23 cellular contexts compared by ENCODE assay signal in the genomic region with DNA sequence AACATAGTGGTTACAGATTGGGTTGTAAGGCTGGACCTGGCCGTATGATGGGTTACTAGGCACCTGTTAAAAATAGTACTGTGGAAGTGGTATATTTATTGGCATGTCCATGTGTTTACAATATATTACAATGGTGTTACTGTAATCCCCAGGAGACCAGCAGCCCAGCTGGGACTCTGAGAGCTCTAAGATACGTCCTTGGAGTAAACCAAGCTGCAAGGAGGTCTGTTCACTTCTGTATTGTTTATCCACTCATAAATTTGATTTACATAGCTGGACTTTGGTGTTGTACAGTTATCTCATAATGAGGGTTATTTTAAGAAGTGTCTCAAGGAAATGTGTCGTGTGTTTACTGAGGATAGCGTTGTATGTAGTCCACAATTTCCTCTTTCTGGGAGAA.
"Had no signal": no experiment of that assay in that cellular context is flagged by ENCODE, and none has a peak within 500 bp of the region (broad histone marks: within the 10 kb centered on the region; RNA-seq: fewer than 3 reads in every experiment).

No MANE protein-coding gene starts in this region.

- H3K36me3 ChIP-seq: breast epithelium, colonic mucosa, left ventricle myocardium inferior, right atrium auricular region, thoracic aorta, upper lobe of left lung had no signal

- H3K27ac Mint-ChIP-seq: activated naive CD8-positive, alpha-beta T cell treated with anti-CD3 and anti-CD28 coated beads for 36 hours; effector memory CD8-positive, alpha-beta T cell; mesothelial cell of epicardium; T-helper 2 cell treated with Interferon-gamma antibody and Interleukin-4, amounts not matched to agents 5 μg/mL and 100 μg/mL, for 36 hours had no signal

- H3K9me3 Mint-ChIP-seq: activated naive CD8-positive, alpha-beta T cell treated with anti-CD3 and anti-CD28 coated beads for 36 hours; central memory CD8-positive, alpha-beta T cell; effector memory CD8-positive, alpha-beta T cell; natural killer cell; T-helper 2 cell treated with Interferon-gamma antibody and Interleukin-4, amounts not matched to agents 5 μg/mL and 100 μg/mL, for 36 hours had no signal

- H3K4me3 ChIP-seq: breast epithelium, colonic mucosa, dorsolateral prefrontal cortex, hepatocyte, left ventricle myocardium inferior, right atrium auricular region, thoracic aorta, upper lobe of left lung had no signal

- H3K4me3 Mint-ChIP-seq: activated naive CD8-positive, alpha-beta T cell treated with anti-CD3 and anti-CD28 coated beads for 36 hours; central memory CD8-positive, alpha-beta T cell; effector memory CD8-positive, alpha-beta T cell; mesothelial cell of epicardium; T-helper 2 cell treated with Interferon-gamma antibody and Interleukin-4, amounts not matched to agents 5 μg/mL and 100 μg/mL, for 36 hours had no signal

- H3K36me3 Mint-ChIP-seq: immature natural killer cell, mesothelial cell of epicardium, natural killer cell had no signal

- H3K9me3 ChIP-seq: breast epithelium, colonic mucosa, left ventricle myocardium inferior, right atrium auricular region, thoracic aorta, upper lobe of left lung had no signal

- DNase-seq: activated CD4-positive, alpha-beta T cell treated with anti-CD3 and anti-CD28 coated beads for 1 hour; activated naive CD4-positive, alpha-beta T cell; activated naive CD8-positive, alpha-beta T cell treated with anti-CD3 and anti-CD28 coated beads for 36 hours; activated T-cell treated with anti-CD3 and anti-CD28 coated beads, Interleukin-2, amount 50 U/mL, for 1 hour; colonic mucosa; dorsolateral prefrontal cortex; effector memory CD8-positive, alpha-beta T cell; glutamatergic neuron; immature natural killer cell; left ventricle myocardium inferior; natural killer cell; stimulated activated CD4-positive, alpha-beta T cell treated with anti-CD3 and anti-CD28 coated beads, Interleukin-4, amount 100 ng/mL, for 24 hours; stimulated activated naive CD4-positive, alpha-beta T cell treated with Interleukin-2 at 50 U/mL for 16 hours; upper lobe of left lung had no signal

- H3K27me3 Mint-ChIP-seq: activated naive CD8-positive, alpha-beta T cell treated with anti-CD3 and anti-CD28 coated beads for 36 hours; central memory CD8-positive, alpha-beta T cell; effector memory CD8-positive, alpha-beta T cell; progenitor cell of endocrine pancreas had no signal

- ATAC-seq: effector memory CD8-positive, alpha-beta T cell; esophagus mucosa; natural killer cell had no signal

- H3K4me1 ChIP-seq: breast epithelium, colonic mucosa, right atrium auricular region, upper lobe of left lung had no signal
